Comparison of ENCODE assay signal across 24 cellular contexts in the genomic region with DNA sequence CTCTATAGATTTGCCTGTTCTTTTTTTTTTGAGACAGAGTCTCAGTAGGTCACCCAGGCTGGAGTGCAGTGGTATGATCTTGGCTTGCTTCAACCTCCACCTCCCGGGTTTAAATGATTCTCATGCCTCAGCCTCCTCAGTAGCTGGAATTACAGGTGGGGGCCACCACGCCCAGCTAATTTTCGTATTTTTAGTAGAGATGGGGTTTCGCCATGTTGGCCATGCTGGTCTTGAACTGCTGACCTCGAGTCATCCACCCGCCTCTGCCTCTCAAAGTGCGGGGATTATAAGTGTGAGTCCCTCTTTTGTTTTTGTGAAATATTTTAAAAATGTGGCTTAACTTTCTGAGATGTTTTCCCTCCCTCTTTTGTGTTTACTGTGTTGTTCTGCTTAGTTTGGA. TPM values are rescaled to one million over a fixed set of nuclear protein-coding genes. Genes with fewer than 3 reads are reported as not detected.
DNase-seq lines count a peak whose midpoint lies in the region; ATAC-seq and TF ChIP-seq lines count a peak whose summit lies in the region.
"Had no signal": no experiment of that assay in that cellular context is flagged by ENCODE, and none has a peak within 500 bp of the region (broad histone marks: within the 10 kb centered on the region; RNA-seq: fewer than 3 reads in every experiment).

No MANE protein-coding gene starts in this region.

- peaks cover 4% of the 10 kb centered on the region for H3K36me3 ChIP-seq in CD8-positive, alpha-beta T cell (ENCODE audit: insufficient read depth, low read length)
- H3K36me3 ChIP-seq in BE2C = peaks cover 47% of the 10 kb centered on the region

- no peaks in the 10 kb centered on the region for H3K9me3 Mint-ChIP-seq in T-helper 2 cell treated with Interferon-gamma antibody and Interleukin-4, amounts not matched to agents 5 μg/mL and 100 μg/mL, for 36 hours
- no peaks in the 10 kb centered on the region for H3K9me3 Mint-ChIP-seq in CD8-positive, alpha-beta T cell
- H3K9me3 Mint-ChIP-seq in activated T-helper 17 cell treated with anti-CD3 and anti-CD28 coated beads, Interleukin-2, amount 50 U/mL, for 72 hours = no peaks in the 10 kb centered on the region
- H3K9me3 Mint-ChIP-seq in mesothelial cell of epicardium = peaks cover 5% of the 10 kb centered on the region
- peaks cover 2% of the 10 kb centered on the region for H3K9me3 Mint-ChIP-seq in glutamatergic neuron (ENCODE audit: unreplicated experiment)

- no peak overlapping the region for H3K4me3 Mint-ChIP-seq in T-helper 2 cell treated with Interferon-gamma antibody and Interleukin-4, amounts not matched to agents 5 μg/mL and 100 μg/mL, for 36 hours
- H3K4me3 Mint-ChIP-seq in CD8-positive, alpha-beta T cell = no peak overlapping the region
- H3K4me3 Mint-ChIP-seq in activated T-helper 17 cell treated with anti-CD3 and anti-CD28 coated beads, Interleukin-2, amount 50 U/mL, for 72 hours = no peak overlapping the region
- H3K4me3 Mint-ChIP-seq in mesothelial cell of epicardium = no peak overlapping the region
- H3K4me3 Mint-ChIP-seq in glutamatergic neuron (ENCODE audit: unreplicated experiment) = no peak overlapping the region

- no peaks in the 10 kb centered on the region for H3K9me3 ChIP-seq in CD8-positive, alpha-beta T cell (ENCODE audit: low read length)
- no peaks in the 10 kb centered on the region for H3K9me3 ChIP-seq in BE2C
- H3K9me3 ChIP-seq: ascending aorta, neutrophil, SK-N-SH, tibial artery had no signal

- H3K4me1 Mint-ChIP-seq in T-helper 2 cell treated with Interferon-gamma antibody and Interleukin-4, amounts not matched to agents 5 μg/mL and 100 μg/mL, for 36 hours (ENCODE audit: low read depth) = peaks cover 14% of the 10 kb centered on the region
- peaks cover 28% of the 10 kb centered on the region for H3K4me1 Mint-ChIP-seq in CD8-positive, alpha-beta T cell (ENCODE audit: low read depth)
- peaks cover 8% of the 10 kb centered on the region for H3K4me1 Mint-ChIP-seq in activated T-helper 17 cell treated with anti-CD3 and anti-CD28 coated beads, Interleukin-2, amount 50 U/mL, for 72 hours
- H3K4me1 Mint-ChIP-seq in mesothelial cell of epicardium (no peaks in the 10 kb centered on the region), glutamatergic neuron (ENCODE audit: low read depth, unreplicated experiment) (peaks cover 2% of the 10 kb centered on the region)

- no peaks in the 10 kb centered on the region for H3K4me1 ChIP-seq in CD8-positive, alpha-beta T cell (ENCODE audit: insufficient read depth, low read length)
- no peaks in the 10 kb centered on the region; the same call in 1 of the 2 replicates for H3K4me1 ChIP-seq in BE2C
- H3K4me1 ChIP-seq: foreskin keratinocyte had no signal

- TF ChIP-seq CTCF in CD8-positive, alpha-beta T cell (IDR thresholded peaks at IDR 0.05) = no peak
- TF ChIP-seq CTCF in mesothelial cell of epicardium (IDR thresholded peaks at IDR 0.05; ENCODE audit: unreplicated experiment) (no peak), BE2C (IDR thresholded peaks at IDR 0.05; ENCODE audit: low read depth, low read length) (no peak), glutamatergic neuron (IDR thresholded peaks at IDR 0.05; ENCODE audit: partially characterized antibody, unreplicated experiment) (no peak)

- H3K4me3 ChIP-seq in CD8-positive, alpha-beta T cell (ENCODE audit: low read depth, low read length) = no peak overlapping the region
- no peak overlapping the region for H3K4me3 ChIP-seq in BE2C (ENCODE audit: low read depth, low read length)
- H3K4me3 ChIP-seq: ascending aorta, skin epidermis, tibial artery had no signal

- no peak for ATAC-seq in CD8-positive, alpha-beta T cell
- ATAC-seq in activated T-helper 17 cell treated with anti-CD3 and anti-CD28 coated beads, Interleukin-2, amount 50 U/mL, for 72 hours (replicated peaks) = no peak
- no peak for ATAC-seq in GM19397 (IDR thresholded peaks at IDR 0.05; ENCODE audit: unreplicated experiment)
- ATAC-seq: foreskin keratinocyte had no signal

- intact Hi-C loops in CD8-positive, alpha-beta T cell (cut with DNase I, micrococcal nuclease) = no loop called here

- DNase-seq in T-helper 2 cell treated with Interferon-gamma antibody and Interleukin-4, amounts not matched to agents 5 μg/mL and 100 μg/mL, for 36 hours (ENCODE audit: low spot score) = no peak
- DNase-seq in T-helper 2 cell (no peak), mesothelial cell of epicardium (ENCODE audit: low spot score in 2 of 2, unreplicated experiment in 2 of 2) (no peak), BE2C (no peak), glutamatergic neuron (no peak)
- no peak for DNase-seq in CD8-positive, alpha-beta T cell
- DNase-seq: 8988T; activated CD8-positive, alpha-beta memory T cell treated with anti-CD3 and anti-CD28 coated beads, Interleukin-2, amount 50 U/mL, for 4 hours; cerebellar nuclear complex; DMS79; erythroblast; foreskin keratinocyte; hippocampal formation; NCI-H187; SK-N-SH; stimulated activated CD4-positive, alpha-beta T cell treated with anti-CD3 and anti-CD28 coated beads, Interleukin-1b, Interleukin-23, amount 100 ng/mL, for 48 hours; T1000; tibial artery had no signal

- no peaks in the 10 kb centered on the region for H3K27me3 Mint-ChIP-seq in T-helper 2 cell treated with Interferon-gamma antibody and Interleukin-4, amounts not matched to agents 5 μg/mL and 100 μg/mL, for 36 hours (ENCODE audit: low read depth)
- no peaks in the 10 kb centered on the region for H3K27me3 Mint-ChIP-seq in CD8-positive, alpha-beta T cell (ENCODE audit: low read depth)
- H3K27me3 Mint-ChIP-seq in activated T-helper 17 cell treated with anti-CD3 and anti-CD28 coated beads, Interleukin-2, amount 50 U/mL, for 72 hours = no peaks in the 10 kb centered on the region
- H3K27me3 Mint-ChIP-seq in mesothelial cell of epicardium (ENCODE audit: low read depth) = no peaks in the 10 kb centered on the region
- H3K27me3 Mint-ChIP-seq in glutamatergic neuron (ENCODE audit: unreplicated experiment) = peaks cover 3% of the 10 kb centered on the region

- H3K36me3 Mint-ChIP-seq in T-helper 2 cell treated with Interferon-gamma antibody and Interleukin-4, amounts not matched to agents 5 μg/mL and 100 μg/mL, for 36 hours (ENCODE audit: low read depth) = peaks cover 57% of the 10 kb centered on the region
- H3K36me3 Mint-ChIP-seq in CD8-positive, alpha-beta T cell = peaks cover 66% of the 10 kb centered on the region
- H3K36me3 Mint-ChIP-seq in activated T-helper 17 cell treated with anti-CD3 and anti-CD28 coated beads, Interleukin-2, amount 50 U/mL, for 72 hours (ENCODE audit: low read depth) = peaks cover 98% of the 10 kb centered on the region
- H3K36me3 Mint-ChIP-seq in mesothelial cell of epicardium = peaks cover 48% of the 10 kb centered on the region
- peaks cover 1% of the 10 kb centered on the region for H3K36me3 Mint-ChIP-seq in glutamatergic neuron (ENCODE audit: unreplicated experiment)

- CTCF ChIA-PET in CD8-positive, alpha-beta T cell (lab: Charles Lee) = interaction anchor here (0.7 kb wide), 1 partner anchor 1316 kb away, joined by 3 read pairs; no protein-coding TSS in a partner anchor

- no peak overlapping the region for H3K27ac ChIP-seq in CD8-positive, alpha-beta T cell (ENCODE audit: low read depth, low read length)
- H3K27ac ChIP-seq: ascending aorta, foreskin keratinocyte, neutrophil, RWPE1, skin epidermis, tibial artery had no signal

- POLR2A ChIA-PET in CD8-positive, alpha-beta T cell (lab: Charles Lee) = no interaction called here

- H3K27me3 ChIP-seq in CD8-positive, alpha-beta T cell (ENCODE audit: insufficient read depth, low read length) = no peaks in the 10 kb centered on the region
- H3K27me3 ChIP-seq in BE2C = no peaks in the 10 kb centered on the region
- H3K27me3 ChIP-seq: ascending aorta, foreskin keratinocyte, neutrophil, tibial artery had no signal

- peak overlapping the region; percentile 15 for H3K27ac Mint-ChIP-seq in T-helper 2 cell treated with Interferon-gamma antibody and Interleukin-4, amounts not matched to agents 5 μg/mL and 100 μg/mL, for 36 hours
- H3K27ac Mint-ChIP-seq in CD8-positive, alpha-beta T cell = peak overlapping the region; percentile 49
- H3K27ac Mint-ChIP-seq in activated T-helper 17 cell treated with anti-CD3 and anti-CD28 coated beads, Interleukin-2, amount 50 U/mL, for 72 hours = peak overlapping the region; percentile 43
- peak overlapping the region; percentile 51 for H3K27ac Mint-ChIP-seq in mesothelial cell of epicardium
- H3K27ac Mint-ChIP-seq in glutamatergic neuron (ENCODE audit: unreplicated experiment) = no peak overlapping the region

RNA-seq across cellular contexts. Expression of gene HSPA4, which starts 29.2 kb away (rescaled TPM):
- total RNA-seq in CD8-positive, alpha-beta T cell = 10 to 100 TPM; 24.4 to 29.7 TPM
- total RNA-seq in activated T-helper 17 cell treated with anti-CD3 and anti-CD28 coated beads, Interleukin-2, amount 50 U/mL, for 72 hours = 100 to 1,000 TPM in 1 of 2 donors, 10 to 100 TPM in 1; 95.5 to 190 TPM
- 109 to 111 TPM (median 111 TPM) in 3 replicates for total RNA-seq in mesothelial cell of epicardium
- polyA plus RNA-seq in BE2C (2012; ENCODE audit: insufficient read depth, insufficient read length, low read depth) = 76.1 TPM
- total RNA-seq in glutamatergic neuron (ENCODE audit: unreplicated experiment) = 96.6 TPM

RNA-seq across cellular contexts. Expression of gene ZCCHC10, which starts 54.7 kb away (rescaled TPM):
- 10 to 100 TPM; 22.3 to 22.7 TPM for total RNA-seq in CD8-positive, alpha-beta T cell
- total RNA-seq in activated T-helper 17 cell treated with anti-CD3 and anti-CD28 coated beads, Interleukin-2, amount 50 U/mL, for 72 hours = 10 to 100 TPM; 19.4 to 23.3 TPM
- 18.2 to 19.5 TPM (median 18.7 TPM) in 3 replicates for total RNA-seq in mesothelial cell of epicardium
- polyA plus RNA-seq in BE2C (2012; ENCODE audit: insufficient read depth, insufficient read length, low read depth) = 25.1 TPM
- 26.1 TPM for total RNA-seq in glutamatergic neuron (ENCODE audit: unreplicated experiment)
